ENCODE assay signal across 14 cellular contexts in genomic region chr3:11672396-11672795, GRCh38.
"Had no signal": no experiment of that assay in that cellular context is flagged by ENCODE, and none has a peak within 500 bp of the region (broad histone marks: within the 10 kb centered on the region; RNA-seq: fewer than 3 reads in every experiment).

No MANE protein-coding gene starts in this region.

- H3K27me3 Mint-ChIP-seq: activated naive CD4-positive, alpha-beta T cell treated with anti-CD3 and anti-CD28 coated beads, Interleukin-2, amount 10 ng/mL, durations not matched to agents 7 days and 5 days; activated T-helper 17 cell treated with anti-CD3 and anti-CD28 coated beads, Interleukin-2, amount 50 U/mL, for 72 hours had no signal

- H3K36me3 ChIP-seq: colonic mucosa, esophagus squamous epithelium, right atrium auricular region had no signal

- H3K4me3 Mint-ChIP-seq: activated naive CD4-positive, alpha-beta T cell treated with anti-CD3 and anti-CD28 coated beads, Interleukin-2, amount 10 ng/mL, durations not matched to agents 7 days and 5 days; activated T-helper 17 cell treated with anti-CD3 and anti-CD28 coated beads, Interleukin-2, amount 50 U/mL, for 72 hours; natural killer cell treated with Interleukin-12 subunit alpha and Interleukin-12 subunit beta and Interleukin-15 and Interleukin-18, amount 100 ng/mL, for 72 hours had no signal

- DNase-seq: activated CD4-positive, alpha-beta T cell treated with anti-CD3 and anti-CD28 coated beads, Interleukin-2, amount 50 U/mL, for 48 hours; activated CD4-positive, CD25-positive, alpha-beta regulatory T cell treated with anti-CD3 and anti-CD28 coated beads, Interleukin-2, amount 50 U/mL, for 72 hours; activated naive CD4-positive, alpha-beta T cell treated with anti-CD3 and anti-CD28 coated beads, Interleukin-2, amount 10 ng/mL, durations not matched to agents 7 days and 5 days; esophagus squamous epithelium; kidney glomerular epithelial cell; mesendoderm; stimulated activated CD4-positive, alpha-beta T cell treated with anti-CD3 and anti-CD28 coated beads, Interleukin-4, amount 100 ng/mL, for 4 hours; stimulated activated CD8-positive, alpha-beta memory T cell treated with anti-CD3 and anti-CD28 coated beads, Interleukin-4, amount 100 ng/mL, for 48 hours; stimulated activated naive CD8-positive, alpha-beta T cell treated with anti-CD3 and anti-CD28 coated beads, Interleukin-15, Interleukin-2, amounts not matched to agents 100 U/mL and 50 U/mL, for 24 hours; testis had no signal

- ATAC-seq: activated T-helper 17 cell treated with anti-CD3 and anti-CD28 coated beads, Interleukin-2, amount 50 U/mL, for 72 hours; natural killer cell treated with Interleukin-12 subunit alpha and Interleukin-12 subunit beta and Interleukin-15 and Interleukin-18, amount 100 ng/mL, for 72 hours; stimulated activated naive CD8-positive, alpha-beta T cell treated with anti-CD3 and anti-CD28 coated beads, Interleukin-15, Interleukin-2, amounts not matched to agents 100 U/mL and 50 U/mL, for 24 hours had no signal

- H3K27ac ChIP-seq: colonic mucosa, right atrium auricular region, testis had no signal

- H3K27ac Mint-ChIP-seq: activated naive CD4-positive, alpha-beta T cell treated with anti-CD3 and anti-CD28 coated beads, Interleukin-2, amount 10 ng/mL, durations not matched to agents 7 days and 5 days; activated T-helper 17 cell treated with anti-CD3 and anti-CD28 coated beads, Interleukin-2, amount 50 U/mL, for 72 hours; natural killer cell treated with Interleukin-12 subunit alpha and Interleukin-12 subunit beta and Interleukin-15 and Interleukin-18, amount 100 ng/mL, for 72 hours had no signal

- H3K36me3 Mint-ChIP-seq: activated naive CD4-positive, alpha-beta T cell treated with anti-CD3 and anti-CD28 coated beads, Interleukin-2, amount 10 ng/mL, durations not matched to agents 7 days and 5 days; natural killer cell treated with Interleukin-12 subunit alpha and Interleukin-12 subunit beta and Interleukin-15 and Interleukin-18, amount 100 ng/mL, for 72 hours had no signal

- H3K9me3 Mint-ChIP-seq: activated naive CD4-positive, alpha-beta T cell treated with anti-CD3 and anti-CD28 coated beads, Interleukin-2, amount 10 ng/mL, durations not matched to agents 7 days and 5 days; activated T-helper 17 cell treated with anti-CD3 and anti-CD28 coated beads, Interleukin-2, amount 50 U/mL, for 72 hours; natural killer cell treated with Interleukin-12 subunit alpha and Interleukin-12 subunit beta and Interleukin-15 and Interleukin-18, amount 100 ng/mL, for 72 hours had no signal

- H3K4me3 ChIP-seq: colonic mucosa, esophagus squamous epithelium, right atrium auricular region, testis had no signal

- H3K4me1 Mint-ChIP-seq: activated naive CD4-positive, alpha-beta T cell treated with anti-CD3 and anti-CD28 coated beads, Interleukin-2, amount 10 ng/mL, durations not matched to agents 7 days and 5 days; activated T-helper 17 cell treated with anti-CD3 and anti-CD28 coated beads, Interleukin-2, amount 50 U/mL, for 72 hours had no signal

- H3K9me3 ChIP-seq: colonic mucosa, esophagus squamous epithelium, right atrium auricular region, testis had no signal

- H3K27me3 ChIP-seq: colonic mucosa, esophagus squamous epithelium, right atrium auricular region, testis had no signal
